ENCODE assay signal across 3 cellular contexts in genomic region chr6:12698298-12698697, GRCh38.
"Had no signal": no experiment of that assay in that cellular context is flagged by ENCODE, and none has a peak within 500 bp of the region (broad histone marks: within the 10 kb centered on the region; RNA-seq: fewer than 3 reads in every experiment).

No MANE protein-coding gene starts in this region.

- DNase-seq: IMR-90, KBM-7, KG1 had no signal
